In the genomic region with DNA sequence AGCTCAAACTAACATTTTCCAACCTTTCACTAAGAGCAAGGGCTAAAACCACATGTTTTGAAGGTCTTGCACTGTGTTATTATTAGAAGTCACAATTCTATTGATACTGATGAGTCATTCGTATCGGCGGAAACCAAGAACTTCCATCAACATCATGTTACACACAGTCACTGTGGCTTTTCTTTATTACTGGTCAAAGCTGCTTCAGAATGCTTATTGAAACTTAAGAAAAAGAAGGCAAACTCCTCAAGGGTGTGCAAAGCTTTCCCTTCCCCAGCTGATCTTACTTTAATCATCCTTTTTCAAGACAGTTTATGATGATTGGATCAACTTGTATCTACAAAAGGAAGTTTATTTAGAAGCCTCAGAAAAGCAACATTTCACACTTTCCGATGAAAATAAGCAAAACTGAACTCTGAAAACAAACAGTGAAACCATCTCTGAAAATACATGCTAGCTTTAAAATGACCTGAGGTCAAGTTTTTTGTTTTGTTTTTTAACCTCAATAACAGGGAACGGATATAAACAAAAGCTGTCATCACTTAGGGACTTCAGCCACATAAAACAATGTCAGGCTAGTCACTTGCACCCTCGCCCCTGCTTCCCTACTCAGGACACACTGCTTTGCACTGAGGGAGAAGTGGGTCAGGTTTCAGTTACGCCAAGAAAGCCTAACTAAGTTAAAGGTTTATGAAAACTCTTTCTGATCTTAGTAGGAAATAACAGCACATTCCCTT, we compare ENCODE assay signal across 8 cellular contexts. TPM values are rescaled to one million over a fixed set of nuclear protein-coding genes. Genes with fewer than 3 reads are reported as not detected.
A peak's percentile ranks its signal among the peaks of the same experiment; 100 is the strongest.
DNase-seq lines count a peak whose midpoint lies in the region; ATAC-seq, FAIRE-seq and TF ChIP-seq lines count a peak whose summit lies in the region.

No MANE protein-coding gene starts in this region.

- no peaks in the 10 kb centered on the region for H3K27me3 ChIP-seq in skeletal muscle tissue (ENCODE audit: control insufficient read depth in 3 of 3, insufficient read depth in 3 of 3, low read length in 3 of 3)

- H3K36me3 ChIP-seq in skeletal muscle tissue (ENCODE audit: control insufficient read depth in 3 of 3, insufficient read depth in 3 of 3, low read length in 3 of 3): no peaks in the 10 kb centered on the region

- intact Hi-C loops in Calu3 (cut with micrococcal nuclease; ENCODE audit: unreplicated experiment): loop anchor here (2.0 to 5.0 kb wide), 6 partner anchors 66 to 344 kb away; no protein-coding TSS in a partner anchor

- H3K4me1 Mint-ChIP-seq in Calu3 (ENCODE audit: low read depth, unreplicated experiment): peaks cover 40% of the 10 kb centered on the region
- peaks cover 61% of the 10 kb centered on the region for H3K4me1 Mint-ChIP-seq in activated CD4-positive, alpha-beta memory T cell treated with anti-CD3 and anti-CD28 coated beads, Interleukin-2, amount 10 ng/mL, durations not matched to agents 7 days and 5 days

- H3K4me3 ChIP-seq in skeletal muscle tissue (ENCODE audit: low read length in 3 of 3): peak overlapping the region; percentile 30 to 63 (median 59)

- ATAC-seq in GM19455 (IDR thresholded peaks at IDR 0.05; ENCODE audit: unreplicated experiment) (peak; percentile 90), HG03460 (IDR thresholded peaks at IDR 0.05; ENCODE audit: unreplicated experiment) (peak; percentile 68)

- H3K4me3 Mint-ChIP-seq in Calu3 (ENCODE audit: low read depth, unreplicated experiment): peak overlapping the region; percentile 72
- peak overlapping the region; percentile 63 for H3K4me3 Mint-ChIP-seq in activated CD4-positive, alpha-beta memory T cell treated with anti-CD3 and anti-CD28 coated beads, Interleukin-2, amount 10 ng/mL, durations not matched to agents 7 days and 5 days

- H3K36me3 Mint-ChIP-seq in Calu3 (ENCODE audit: insufficient read depth, unreplicated experiment): peaks cover 7% of the 10 kb centered on the region
- peaks cover 22% of the 10 kb centered on the region for H3K36me3 Mint-ChIP-seq in activated CD4-positive, alpha-beta memory T cell treated with anti-CD3 and anti-CD28 coated beads, Interleukin-2, amount 10 ng/mL, durations not matched to agents 7 days and 5 days (ENCODE audit: low read depth)

- H3K9me3 ChIP-seq in skeletal muscle tissue (ENCODE audit: control insufficient read depth in 3 of 3, low read length in 3 of 3): no peaks in the 10 kb centered on the region

- peaks cover 2% of the 10 kb centered on the region for H3K9me3 Mint-ChIP-seq in Calu3 (ENCODE audit: low read depth, unreplicated experiment)
- peaks cover 7% of the 10 kb centered on the region for H3K9me3 Mint-ChIP-seq in activated CD4-positive, alpha-beta memory T cell treated with anti-CD3 and anti-CD28 coated beads, Interleukin-2, amount 10 ng/mL, durations not matched to agents 7 days and 5 days

- no peak for FAIRE-seq in H54 (lab: Jason Lieb, UNC)

- DNase-seq in Calu3 (no peak), glomerular endothelial cell (ENCODE audit: extremely low read depth, low read depth, low spot score) (peak; percentile 56), H54 (ENCODE audit: insufficient read length, low spot score) (no peak), NCI-H1417 treated with DMSO at 0.1 percent for 48 hours (lab: John Stamatoyannopoulos, UW) (no peak)
- DNase-seq in activated CD4-positive, alpha-beta memory T cell treated with anti-CD3 and anti-CD28 coated beads, Interleukin-2, amount 10 ng/mL, durations not matched to agents 7 days and 5 days: peak; percentile 45

- POLR2A ChIA-PET in activated CD4-positive, alpha-beta memory T cell treated with anti-CD3 and anti-CD28 coated beads, Interleukin-2, amount 10 ng/mL, durations not matched to agents 7 days and 5 days (lab: Charles Lee): interaction anchor here (0.6 to 6.0 kb wide), 45 partner anchors 11 to 933 kb away, joined by 3 to 110 read pairs (median 5); partner anchors contain the start of genes BACH2, CASP8AP2, LYRM2 and MAP3K7

- H3K4me1 ChIP-seq in skeletal muscle tissue (ENCODE audit: control insufficient read depth in 3 of 3, insufficient read depth in 3 of 3, low read length in 3 of 3): peaks cover 21 to 29% (median 27%) of the 10 kb centered on the region in 3 donors

- TF ChIP-seq CTCF in Calu3 (IDR thresholded peaks at IDR 0.05; ENCODE audit: unreplicated experiment): no peak

- peak overlapping the region; percentile 95 for H3K27ac ChIP-seq in skeletal muscle tissue (ENCODE audit: low read depth, low read length)

- TF ChIP-seq POLR2A in H54 (IDR thresholded peaks at IDR 0.05; ENCODE audit: low read depth, low read length): no peak

- no peaks in the 10 kb centered on the region for H3K27me3 Mint-ChIP-seq in Calu3 (ENCODE audit: unreplicated experiment)
- peaks cover 9% of the 10 kb centered on the region for H3K27me3 Mint-ChIP-seq in activated CD4-positive, alpha-beta memory T cell treated with anti-CD3 and anti-CD28 coated beads, Interleukin-2, amount 10 ng/mL, durations not matched to agents 7 days and 5 days

- CTCF ChIA-PET in Calu3 (lab: Charles Lee): interaction anchor here (0.6 to 2.4 kb wide), 11 partner anchors 11 to 344 kb away, joined by 3 to 14 read pairs (median 5); no protein-coding TSS in a partner anchor
- CTCF ChIA-PET in activated CD4-positive, alpha-beta memory T cell treated with anti-CD3 and anti-CD28 coated beads, Interleukin-2, amount 10 ng/mL, durations not matched to agents 7 days and 5 days (lab: Charles Lee): interaction anchor here (0.9 to 14.1 kb wide), 17 partner anchors 8 to 344 kb away, joined by 3 to 281 read pairs (median 5); partner anchors contain the start of gene BACH2

- BruUV-seq in Calu3 (replicated peaks; lab: Mats Ljungman, UMichigan): TSS peak; percentile 78

- peak overlapping the region; percentile 96 for H3K27ac Mint-ChIP-seq in Calu3 (ENCODE audit: unreplicated experiment)
- peak overlapping the region; percentile 81 for H3K27ac Mint-ChIP-seq in activated CD4-positive, alpha-beta memory T cell treated with anti-CD3 and anti-CD28 coated beads, Interleukin-2, amount 10 ng/mL, durations not matched to agents 7 days and 5 days

- peak overlapping the region; percentile 81 to 82 (median 82) for H3K9ac ChIP-seq in skeletal muscle tissue (ENCODE audit: low read depth in 1 of 3, low read length in 3 of 3)

RNA-seq across cellular contexts. Expression of gene BACH2, which starts 11.7 kb away (rescaled TPM):
- total RNA-seq in Calu3 (2022): 5.6 and 7.2 TPM in 2 replicates
- total RNA-seq in activated CD4-positive, alpha-beta memory T cell treated with anti-CD3 and anti-CD28 coated beads, Interleukin-2, amount 10 ng/mL, durations not matched to agents 7 days and 5 days: 10 to 100 TPM; 30.3 to 31.1 TPM
- total RNA-seq in glomerular endothelial cell: 0.87 and 1.2 TPM in 2 replicates
- 3.7 TPM for total RNA-seq in skeletal muscle tissue

Comparison
In these comparisons a context has a peak if more than half of its experiments do, and no peak if none do; other contexts are left out.
1. DNase-seq: peak in activated CD4-positive, alpha-beta memory T cell treated with anti-CD3 and anti-CD28 coated beads, Interleukin-2, amount 10 ng/mL, durations not matched to agents 7 days and 5 days (single experiment) and glomerular endothelial cell (single experiment); none in Calu3 (single experiment), H54 (single experiment) and NCI-H1417 treated with DMSO at 0.1 percent for 48 hours (single experiment).